Comparison of ENCODE assay signal across 1 cellular context in genomic region chr9:91174772-91175171, GRCh38.
TF ChIP-seq lines count a peak whose summit lies in the region.

No MANE protein-coding gene starts in this region.

TF ChIP-seq in GM23338, 12 proteins besides CTCF, POLR2A, EP300 and RAD21 (continued from another document):
- TF ChIP-seq ZNF462 (CRISPR knock-in tag; IDR thresholded peaks at IDR 0.05): no peak
- TF ChIP-seq, protein P1, sequence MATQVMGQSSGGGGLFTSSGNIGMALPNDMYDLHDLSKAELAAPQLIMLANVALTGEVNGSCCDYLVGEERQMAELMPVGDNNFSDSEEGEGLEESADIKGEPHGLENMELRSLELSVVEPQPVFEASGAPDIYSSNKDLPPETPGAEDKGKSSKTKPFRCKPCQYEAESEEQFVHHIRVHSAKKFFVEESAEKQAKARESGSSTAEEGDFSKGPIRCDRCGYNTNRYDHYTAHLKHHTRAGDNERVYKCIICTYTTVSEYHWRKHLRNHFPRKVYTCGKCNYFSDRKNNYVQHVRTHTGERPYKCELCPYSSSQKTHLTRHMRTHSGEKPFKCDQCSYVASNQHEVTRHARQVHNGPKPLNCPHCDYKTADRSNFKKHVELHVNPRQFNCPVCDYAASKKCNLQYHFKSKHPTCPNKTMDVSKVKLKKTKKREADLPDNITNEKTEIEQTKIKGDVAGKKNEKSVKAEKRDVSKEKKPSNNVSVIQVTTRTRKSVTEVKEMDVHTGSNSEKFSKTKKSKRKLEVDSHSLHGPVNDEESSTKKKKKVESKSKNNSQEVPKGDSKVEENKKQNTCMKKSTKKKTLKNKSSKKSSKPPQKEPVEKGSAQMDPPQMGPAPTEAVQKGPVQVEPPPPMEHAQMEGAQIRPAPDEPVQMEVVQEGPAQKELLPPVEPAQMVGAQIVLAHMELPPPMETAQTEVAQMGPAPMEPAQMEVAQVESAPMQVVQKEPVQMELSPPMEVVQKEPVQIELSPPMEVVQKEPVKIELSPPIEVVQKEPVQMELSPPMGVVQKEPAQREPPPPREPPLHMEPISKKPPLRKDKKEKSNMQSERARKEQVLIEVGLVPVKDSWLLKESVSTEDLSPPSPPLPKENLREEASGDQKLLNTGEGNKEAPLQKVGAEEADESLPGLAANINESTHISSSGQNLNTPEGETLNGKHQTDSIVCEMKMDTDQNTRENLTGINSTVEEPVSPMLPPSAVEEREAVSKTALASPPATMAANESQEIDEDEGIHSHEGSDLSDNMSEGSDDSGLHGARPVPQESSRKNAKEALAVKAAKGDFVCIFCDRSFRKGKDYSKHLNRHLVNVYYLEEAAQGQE (IDR thresholded peaks at IDR 0.05; ENCODE audit: unreplicated experiment): no peak
- no peak for TF ChIP-seq STAT1 (IDR thresholded peaks at IDR 0.05; ENCODE audit: unreplicated experiment)
- TF ChIP-seq, protein P2, sequence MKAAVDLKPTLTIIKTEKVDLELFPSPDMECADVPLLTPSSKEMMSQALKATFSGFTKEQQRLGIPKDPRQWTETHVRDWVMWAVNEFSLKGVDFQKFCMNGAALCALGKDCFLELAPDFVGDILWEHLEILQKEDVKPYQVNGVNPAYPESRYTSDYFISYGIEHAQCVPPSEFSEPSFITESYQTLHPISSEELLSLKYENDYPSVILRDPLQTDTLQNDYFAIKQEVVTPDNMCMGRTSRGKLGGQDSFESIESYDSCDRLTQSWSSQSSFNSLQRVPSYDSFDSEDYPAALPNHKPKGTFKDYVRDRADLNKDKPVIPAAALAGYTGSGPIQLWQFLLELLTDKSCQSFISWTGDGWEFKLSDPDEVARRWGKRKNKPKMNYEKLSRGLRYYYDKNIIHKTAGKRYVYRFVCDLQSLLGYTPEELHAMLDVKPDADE (IDR thresholded peaks at IDR 0.05): no peak
